Comparison of ENCODE assay signal across 34 cellular contexts in genomic region chr5:32494827-32495226, GRCh38.
"Had no signal": no experiment of that assay in that cellular context is flagged by ENCODE, and none has a peak within 500 bp of the region (broad histone marks: within the 10 kb centered on the region; RNA-seq: fewer than 3 reads in every experiment).

No MANE protein-coding gene starts in this region.

- FAIRE-seq: astrocyte, bronchial epithelial cell had no signal

- H3K4me1 ChIP-seq: breast epithelium had no signal

- H3K36me3 ChIP-seq: adrenal gland, ascending aorta, brain microvascular endothelial cell, breast epithelium, cardiac muscle cell had no signal

- H3K4me3 ChIP-seq: adrenal gland, ascending aorta, body of pancreas, breast epithelium, cardiac muscle cell had no signal

- H3K27ac ChIP-seq: adrenal gland, ascending aorta, body of pancreas, brain microvascular endothelial cell, breast epithelium, cardiac muscle cell had no signal

- ATAC-seq: activated naive CD4-positive, alpha-beta T cell treated with anti-CD3 and anti-CD28 coated beads, Interleukin-2, amount 50 U/mL, for 72 hours; activated naive CD8-positive, alpha-beta T cell treated with anti-CD3 and anti-CD28 coated beads, Interleukin-2, amount 50 U/mL, for 24 hours; activated T-cell treated with anti-CD3 and anti-CD28 coated beads, Interleukin-2, amount 50 U/mL, for 4 hours; activated T-cell treated with anti-CD3 and anti-CD28 coated beads, Interleukin-2, amount 50 U/mL, for 72 hours; activated T-helper 17 cell treated with anti-CD3 and anti-CD28 coated beads, Interleukin-2, amount 50 U/mL, for 72 hours; body of pancreas had no signal

- H3K9me3 ChIP-seq: adrenal gland, ascending aorta, body of pancreas, breast epithelium had no signal

- H3K27me3 ChIP-seq: ascending aorta, body of pancreas, brain microvascular endothelial cell, breast epithelium, cardiac muscle cell had no signal

- DNase-seq: activated effector memory CD4-positive, alpha-beta T cell treated with anti-CD3 and anti-CD28 coated beads, Interleukin-2, amount 50 U/mL, for 16 hours; activated effector memory CD4-positive, alpha-beta T cell treated with Interleukin-2 at 50 U/mL for 16 hours; activated gamma-delta T cell; activated gamma-delta T cell treated with Interleukin-2 at 50 U/mL for 16 hours; activated naive CD4-positive, alpha-beta T cell; activated naive CD4-positive, alpha-beta T cell treated with anti-CD3 and anti-CD28 coated beads for 36 hours; activated naive CD4-positive, alpha-beta T cell treated with anti-CD3 and anti-CD28 coated beads, Interleukin-2, amount 10 ng/mL, durations not matched to agents 7 days and 5 days; activated naive CD4-positive, alpha-beta T cell treated with anti-CD3 and anti-CD28 coated beads, Interleukin-2, amount 50 U/mL, for 16 hours; activated naive CD4-positive, alpha-beta T cell treated with Interleukin-2 at 50 U/mL for 16 hours; activated naive CD8-positive, alpha-beta T cell treated with anti-CD3 and anti-CD28 coated beads for 36 hours; activated naive CD8-positive, alpha-beta T cell treated with anti-CD3 and anti-CD28 coated beads, Interleukin-2, amount 10 ng/mL, durations not matched to agents 7 days and 5 days; activated naive CD8-positive, alpha-beta T cell treated with anti-CD3 and anti-CD28 coated beads, Interleukin-2, amount 50 U/mL, for 24 hours; activated T-cell treated with anti-CD3 and anti-CD28 coated beads, Interleukin-2, amount 50 U/mL, for 1 hour; activated T-cell treated with anti-CD3 and anti-CD28 coated beads, Interleukin-2, amount 50 U/mL, for 24 hours; activated T-cell treated with anti-CD3 and anti-CD28 coated beads, Interleukin-2, amount 50 U/mL, for 4 hours; activated T-cell treated with anti-CD3 and anti-CD28 coated beads, Interleukin-2, amount 50 U/mL, for 48 hours; activated T-cell treated with anti-CD3 and anti-CD28 coated beads, Interleukin-2, amount 50 U/mL, for 72 hours; adrenal gland; amniotic stem cell; amygdala; anterior cingulate cortex; aorta; body of pancreas; brain microvascular endothelial cell; caudate nucleus; central memory CD4-positive, alpha-beta T cell; cerebellar nuclear complex had no signal
